Comparison of ENCODE assay signal across 8 cellular contexts in genomic region chr14:102140027-102140749, GRCh38.
DNase-seq lines count a peak whose midpoint lies in the region; TF ChIP-seq lines count a peak whose summit lies in the region.

No MANE protein-coding gene starts in this region.

- peak overlapping the region; percentile 98 for H3K4me3 Mint-ChIP-seq in activated T-cell treated with anti-CD3 and anti-CD28 coated beads, Interleukin-2, amount 50 U/mL, for 24 hours
- H3K4me3 Mint-ChIP-seq in nephron progenitor cell, result peak overlapping the region; percentile 98

- H3K4me3 ChIP-seq in GM12865 (ENCODE audit: low read depth, low read length) (peak overlapping the region; percentile 99), NB4 (ENCODE audit: low read depth, low read length) (peak overlapping the region; percentile 73), fibroblast of mammary gland (ENCODE audit: control insufficient read depth, low read depth, low read length) (peak overlapping the region; percentile 93), tibial artery (peak overlapping the region; percentile 72 to 95)

- peak overlapping the region; percentile 85 to 88 for H3K27ac ChIP-seq in tibial artery

- no peak for TF ChIP-seq POLR2A in NB4 (IDR thresholded peaks at IDR 0.05; ENCODE audit: extremely low read depth, insufficient read length)

- intact Hi-C loops in tibial artery (cut with DNase I; ENCODE audit: low total_unique reads), result loop anchor here (10.0 kb wide), 1 partner anchor 175 kb away; the partner anchor contains the start of gene ZNF839

- H3K27me3 Mint-ChIP-seq in activated T-cell treated with anti-CD3 and anti-CD28 coated beads, Interleukin-2, amount 50 U/mL, for 24 hours, result no peaks in the 10 kb centered on the region
- peaks cover 3% of the 10 kb centered on the region for H3K27me3 Mint-ChIP-seq in nephron progenitor cell (ENCODE audit: low read depth, poor library complexity)

- peaks cover 29% of the 10 kb centered on the region for H3K4me1 Mint-ChIP-seq in activated T-cell treated with anti-CD3 and anti-CD28 coated beads, Interleukin-2, amount 50 U/mL, for 24 hours (ENCODE audit: low read depth)
- H3K4me1 Mint-ChIP-seq in nephron progenitor cell, result peaks cover 22% of the 10 kb centered on the region

- peak; percentile 64 for DNase-seq in GM12865 (ENCODE audit: low read depth)
- DNase-seq in HCEC 1CT, result peak; percentile 36
- DNase-seq in NB4 (ENCODE audit: low read depth), result peak; percentile 75
- peak; percentile 56 for DNase-seq in activated T-cell treated with anti-CD3 and anti-CD28 coated beads, Interleukin-2, amount 50 U/mL, for 24 hours
- no peak for DNase-seq in fibroblast of mammary gland (ENCODE audit: low read depth)
- peak; percentile 39 for DNase-seq in nephron progenitor cell
- DNase-seq in tibial artery, result peak in 1 of 2 donors; percentile 38
- DNase-seq in DMS153 treated with DMSO at 0.1 percent for 48 hours (lab: John Stamatoyannopoulos, UW; ENCODE audit: unreplicated experiment), result no peak

- no peaks in the 10 kb centered on the region for H3K27me3 ChIP-seq in tibial artery

- peaks cover 38% of the 10 kb centered on the region for H3K36me3 Mint-ChIP-seq in activated T-cell treated with anti-CD3 and anti-CD28 coated beads, Interleukin-2, amount 50 U/mL, for 24 hours (ENCODE audit: low read depth)
- H3K36me3 Mint-ChIP-seq in nephron progenitor cell (ENCODE audit: low read depth), result peaks cover 5% of the 10 kb centered on the region

- H3K36me3 ChIP-seq in tibial artery, result peaks cover 0 to 8% (median 0%) of the 10 kb centered on the region in 3 donors

- TF ChIP-seq CTCF in GM12865 (IDR thresholded peaks at IDR 0.05; ENCODE audit: insufficient read depth, low read depth, low read length, missing control alignments), result no peak
- TF ChIP-seq CTCF in NB4 (IDR thresholded peaks at IDR 0.05; ENCODE audit: low read depth, low read length), result no peak
- TF ChIP-seq CTCF in fibroblast of mammary gland (conservative IDR thresholded peaks at IDR 0.05; ENCODE audit: control insufficient read depth, insufficient read depth, low read depth, low read length), result no peak
- no peak for TF ChIP-seq CTCF in nephron progenitor cell (IDR thresholded peaks at IDR 0.05)
- TF ChIP-seq CTCF in tibial artery (IDR thresholded peaks at IDR 0.05), result no peak

- no peaks in the 10 kb centered on the region for H3K9me3 Mint-ChIP-seq in activated T-cell treated with anti-CD3 and anti-CD28 coated beads, Interleukin-2, amount 50 U/mL, for 24 hours
- H3K9me3 Mint-ChIP-seq in nephron progenitor cell, result no peaks in the 10 kb centered on the region

- H3K4me1 ChIP-seq in tibial artery, result peaks cover 0 to 28% (median 17%) of the 10 kb centered on the region in 4 donors

- H3K27ac Mint-ChIP-seq in activated T-cell treated with anti-CD3 and anti-CD28 coated beads, Interleukin-2, amount 50 U/mL, for 24 hours, result peak overlapping the region; percentile 98
- peak overlapping the region; percentile 97 for H3K27ac Mint-ChIP-seq in nephron progenitor cell

- no peaks in the 10 kb centered on the region for H3K9me3 ChIP-seq in tibial artery

Comparison
In these comparisons a context has a peak if more than half of its experiments do, and no peak if none do; other contexts are left out.
1. DNase-seq: peak in GM12865 (single experiment), HCEC 1CT (single experiment), NB4 (single experiment), activated T-cell treated with anti-CD3 and anti-CD28 coated beads, Interleukin-2, amount 50 U/mL, for 24 hours (single experiment) and nephron progenitor cell (single experiment); none in fibroblast of mammary gland (single experiment) and DMS153 treated with DMSO at 0.1 percent for 48 hours (single experiment).
2. Peak in every context shown above with its lines, with median percentiles within 50 percentile points of each other: H3K4me3 ChIP-seq.